ENCODE assay signal across 28 cellular contexts in genomic region chr12:26034371-26035142, GRCh38.
DNase-seq lines count a peak whose midpoint lies in the region; ATAC-seq and TF ChIP-seq lines count a peak whose summit lies in the region.
"Had no signal": no experiment of that assay in that cellular context is flagged by ENCODE, and none has a peak within 500 bp of the region (broad histone marks: within the 10 kb centered on the region; RNA-seq: fewer than 3 reads in every experiment).

No MANE protein-coding gene starts in this region.

- H3K27me3 ChIP-seq in cardiac muscle cell (no peaks in the 10 kb centered on the region), heart left ventricle (no peaks in the 10 kb centered on the region), Panc1 (ENCODE audit: control insufficient read depth, insufficient read depth, low read length) (no peaks in the 10 kb centered on the region), esophagus muscularis mucosa (no peaks in the 10 kb centered on the region)
- H3K27me3 ChIP-seq: esophagus squamous epithelium, neural progenitor cell, tibial nerve had no signal

- H3K4me3 ChIP-seq in cardiac muscle cell (no peak overlapping the region), heart left ventricle (no peak overlapping the region), Panc1 (ENCODE audit: low read depth in 2 of 2, low read length in 2 of 2) (no peak overlapping the region), fibroblast of pulmonary artery (replicated peaks; ENCODE audit: low read depth, low read length) (no peak overlapping the region), esophagus muscularis mucosa (no peak overlapping the region)
- H3K4me3 ChIP-seq: esophagus squamous epithelium, neural progenitor cell, psoas muscle, smooth muscle cell, tibial nerve had no signal

- H3K4me1 ChIP-seq in cardiac muscle cell (ENCODE audit: low read depth) (peaks cover 19% of the 10 kb centered on the region), heart left ventricle (peaks cover 0 to 47% (median 13%) of the 10 kb centered on the region in 12 donors), Panc1 (ENCODE audit: control insufficient read depth, insufficient read depth, low read length) (peaks cover 83% of the 10 kb centered on the region), esophagus muscularis mucosa (peaks cover 12 to 80% (median 54%) of the 10 kb centered on the region in 4 donors)

- intact Hi-C loops in heart left ventricle (cut with DNase I) (no loop called here), Panc1 (cut with micrococcal nuclease; ENCODE audit: unreplicated experiment) (no loop called here), esophagus muscularis mucosa (cut with DNase I) (no loop called here)

- H3K27ac ChIP-seq in cardiac muscle cell, result peak overlapping the region; percentile 7
- no peak overlapping the region for H3K27ac ChIP-seq in heart left ventricle
- peak overlapping the region; percentile 82 for H3K27ac ChIP-seq in Panc1 (ENCODE audit: low read length)
- no peak overlapping the region for H3K27ac ChIP-seq in esophagus muscularis mucosa (replicated peaks in 1 of 4)
- H3K27ac ChIP-seq: neural progenitor cell, psoas muscle had no signal

- no peaks in the 10 kb centered on the region for H3K36me3 ChIP-seq in cardiac muscle cell
- no peaks in the 10 kb centered on the region for H3K36me3 ChIP-seq in heart left ventricle
- no peaks in the 10 kb centered on the region for H3K36me3 ChIP-seq in Panc1 (ENCODE audit: control insufficient read depth, insufficient read depth, low read length)
- no peaks in the 10 kb centered on the region for H3K36me3 ChIP-seq in esophagus muscularis mucosa
- H3K36me3 ChIP-seq: esophagus squamous epithelium, neural progenitor cell, tibial nerve had no signal

- no TSS peak for BruUV-seq in Panc1 (replicated peaks; lab: Mats Ljungman, UMichigan)

- in situ Hi-C loops in Panc1 (cut with HindIII; ENCODE audit: low pct_unique_long_range_greater_than_20kb, low sequenced_read_pairs), result no loop called here

- CTCF ChIA-PET in Panc1 (lab: Charles Lee), result interaction anchor here (0.7 kb wide), 1 partner anchor 819 kb away, joined by 3 read pairs; no protein-coding TSS in a partner anchor

- POLR2A ChIA-PET in Panc1 (lab: Charles Lee), result no interaction called here

- TF ChIP-seq POLR2A in heart left ventricle (IDR thresholded peaks at IDR 0.05) (no peak), esophagus muscularis mucosa (IDR thresholded peaks at IDR 0.05; ENCODE audit: low read depth) (no peak)

- H3K9me3 ChIP-seq in cardiac muscle cell (ENCODE audit: low read depth), result no peaks in the 10 kb centered on the region
- H3K9me3 ChIP-seq in heart left ventricle, result no peaks in the 10 kb centered on the region
- H3K9me3 ChIP-seq in Panc1 (ENCODE audit: control insufficient read depth, insufficient read depth, low read depth, low read length), result no peaks in the 10 kb centered on the region
- H3K9me3 ChIP-seq in esophagus muscularis mucosa, result no peaks in the 10 kb centered on the region
- H3K9me3 ChIP-seq: esophagus squamous epithelium, psoas muscle, tibial nerve had no signal

- DNase-seq in cardiac muscle cell (ENCODE audit: low read depth in 1 of 2, low spot score in 1 of 2), result peak in 1 of 2 donors; percentile 67
- no peak for DNase-seq in heart left ventricle
- DNase-seq in Panc1 (ENCODE audit: low read depth, low spot score), result no peak
- peak; percentile 70 for DNase-seq in fibroblast of pulmonary artery (ENCODE audit: low read depth)
- no peak for DNase-seq in esophagus muscularis mucosa (ENCODE audit: extremely low spot score)
- DNase-seq in T1000 (lab: John Stamatoyannopoulos, UW), result no peak
- DNase-seq in stimulated activated CD4-positive, alpha-beta T cell treated with anti-CD3 and anti-CD28 coated beads, Interleukin-4, amount 100 ng/mL, for 24 hours, result no peak
- DNase-seq: 8988T; activated CD8-positive, alpha-beta T cell treated with anti-CD3 and anti-CD28 coated beads for 36 hours; activated naive CD4-positive, alpha-beta T cell treated with anti-CD3 and anti-CD28 coated beads, Interleukin-2, amount 50 U/mL, for 16 hours; activated T-cell treated with anti-CD3 and anti-CD28 coated beads, Interleukin-2, amount 50 U/mL, for 24 hours; CD4-positive, CD25-positive, alpha-beta regulatory T cell; DMS 273 treated with DMSO at 0.1 percent for 48 hours; effector memory CD4-positive, alpha-beta T cell; esophagus squamous epithelium; GF-D8; left ventricle myocardium superior; NCI-H1105; NCI-H510A treated with DMSO at 0.1 percent for 48 hours; NK-92 treated with Interleukin-12 subunit alpha and Interleukin-12 subunit beta, amount 100 ng/mL, for 24 hours; psoas muscle; stimulated activated CD4-positive, alpha-beta T cell treated with anti-CD3 and anti-CD28 coated beads, Interleukin-2, amount 100 ng/mL, for 48 hours; T-helper 9 cell had no signal

- ATAC-seq in heart left ventricle (no peak), Panc1 (no peak), HG02759 (IDR thresholded peaks at IDR 0.05; ENCODE audit: unreplicated experiment) (no peak)
- ATAC-seq: activated CD8-positive, alpha-beta T cell treated with anti-CD3 and anti-CD28 coated beads for 36 hours; HCT116; left ventricle myocardium superior; psoas muscle had no signal

- no peak for TF ChIP-seq EP300 in esophagus muscularis mucosa (IDR thresholded peaks at IDR 0.05)

- 91 to 96% (median 95%) methylated on average over 5 of the region's 5 CpGs for WGBS in heart left ventricle, 4 donors
- 84% methylated on average over 5 of the region's 5 CpGs for WGBS in esophagus muscularis mucosa

- no peak for TF ChIP-seq CTCF in cardiac muscle cell (IDR thresholded peaks at IDR 0.05; ENCODE audit: low read depth, low read length)
- TF ChIP-seq CTCF in heart left ventricle (IDR thresholded peaks at IDR 0.05), result no peak
- TF ChIP-seq CTCF in Panc1 (IDR thresholded peaks at IDR 0.05), result no peak
- TF ChIP-seq CTCF in fibroblast of pulmonary artery (IDR thresholded peaks at IDR 0.05; ENCODE audit: low read length, missing control alignments), result no peak
- no peak for TF ChIP-seq CTCF in esophagus muscularis mucosa (IDR thresholded peaks at IDR 0.05)

Comparison
In these comparisons a context has a peak if more than half of its experiments do, and no peak if none do; other contexts are left out.
1. H3K27ac ChIP-seq: peak in cardiac muscle cell (single experiment) and Panc1 (single experiment); none in heart left ventricle (0 of 12) and esophagus muscularis mucosa (0 of 4).